8 cellular contexts compared by ENCODE assay signal in genomic region chrX:70452143-70452733, GRCh38. TPM values are rescaled to one million over a fixed set of nuclear protein-coding genes. Genes with fewer than 3 reads are reported as not detected.
DNase-seq lines count a peak whose midpoint lies in the region; ATAC-seq and TF ChIP-seq lines count a peak whose summit lies in the region.

No MANE protein-coding gene starts in this region.

- H3K4me3 ChIP-seq in fibroblast of pulmonary artery (replicated peaks; ENCODE audit: low read depth, low read length) (peak overlapping the region; percentile 54), neuron (ENCODE audit: low read length) (peak overlapping the region; percentile 57), aorta (ENCODE audit: low read length in 2 of 2) (peak overlapping the region; percentile 21 to 41)

- peak; percentile 61 for TF ChIP-seq CTCF in fibroblast of pulmonary artery (IDR thresholded peaks at IDR 0.05; ENCODE audit: low read length, missing control alignments)

- DNase-seq in SIG-M5 treated with dmso at 0.1 percent for 504 hours (lab: John Stamatoyannopoulos, UW; ENCODE audit: unreplicated experiment) (peak; percentile 40), SIG-M5 (lab: John Stamatoyannopoulos, UW) (no peak), NCI-H82 treated with DMSO at 0.1 percent for 48 hours (lab: John Stamatoyannopoulos, UW; ENCODE audit: unreplicated experiment) (peak; percentile 18), fibroblast of pulmonary artery (ENCODE audit: low read depth) (peak; percentile 44), aorta (peak; percentile 64 to 87)
- DNase-seq in activated T-helper 1 cell treated with anti-CD3 and anti-CD28 coated beads, Interleukin-12 subunit alpha, Interleukin-12 subunit beta, Interleukin-2, Interleukin-4 antibody, amounts not matched to agents 30 ng/mL and 10 ng/mL and 1 ng/mL, durations not matched to agents 14 hours and 24 hours and 36 hours (ENCODE audit: low spot score) = peak; percentile 26

- 1 to 17% methylated on average over 35 to 39 of the region's 39 CpGs for WGBS in aorta, 2 donors

- H3K4me3 Mint-ChIP-seq in activated T-helper 1 cell treated with anti-CD3 and anti-CD28 coated beads, Interleukin-12 subunit alpha, Interleukin-12 subunit beta, Interleukin-2, Interleukin-4 antibody, amounts not matched to agents 30 ng/mL and 10 ng/mL and 1 ng/mL, durations not matched to agents 14 hours and 24 hours and 36 hours = peak overlapping the region; percentile 93

- peaks cover 11% of the 10 kb centered on the region for H3K4me1 ChIP-seq in neuron (ENCODE audit: insufficient read depth, low read length)
- no peaks in the 10 kb centered on the region for H3K4me1 ChIP-seq in aorta (ENCODE audit: control insufficient read depth in 1 of 2, insufficient read depth in 2 of 2, low read length in 2 of 2)

- peaks cover 3% of the 10 kb centered on the region for H3K27me3 Mint-ChIP-seq in activated T-helper 1 cell treated with anti-CD3 and anti-CD28 coated beads, Interleukin-12 subunit alpha, Interleukin-12 subunit beta, Interleukin-2, Interleukin-4 antibody, amounts not matched to agents 30 ng/mL and 10 ng/mL and 1 ng/mL, durations not matched to agents 14 hours and 24 hours and 36 hours (ENCODE audit: insufficient read depth)

- intact Hi-C loops in activated T-helper 1 cell treated with anti-CD3 and anti-CD28 coated beads, Interleukin-12 subunit alpha, Interleukin-12 subunit beta, Interleukin-2, Interleukin-4 antibody, amounts not matched to agents 30 ng/mL and 10 ng/mL and 1 ng/mL, durations not matched to agents 14 hours and 24 hours and 36 hours (cut with micrococcal nuclease) = loop anchor here (1.0 to 10.0 kb wide), 6 partner anchors 102 to 837 kb away; partner anchors contain the start of genes EDA and FOXO4
- intact Hi-C loops in aorta (cut with DNase I) = loop anchor here in 1 of 2 donors (5.0 kb wide), 1 partner anchor 100 kb away; no protein-coding TSS in a partner anchor

- no peaks in the 10 kb centered on the region for H3K27me3 ChIP-seq in neuron (ENCODE audit: insufficient read depth, low read length)
- no peaks in the 10 kb centered on the region for H3K27me3 ChIP-seq in aorta (ENCODE audit: control insufficient read depth in 1 of 2, insufficient read depth in 2 of 2, low read length in 1 of 2)

- ATAC-seq in HG03103 (IDR thresholded peaks at IDR 0.05; ENCODE audit: low read depth, unreplicated experiment) (peak; percentile 46), aorta (ENCODE audit: low FRiP score) (peak; percentile 64)

- H3K9me3 ChIP-seq in neuron (ENCODE audit: low read length) (no peaks in the 10 kb centered on the region), aorta (ENCODE audit: control insufficient read depth, low read length) (no peaks in the 10 kb centered on the region)

- peak overlapping the region; percentile 89 for H3K27ac Mint-ChIP-seq in activated T-helper 1 cell treated with anti-CD3 and anti-CD28 coated beads, Interleukin-12 subunit alpha, Interleukin-12 subunit beta, Interleukin-2, Interleukin-4 antibody, amounts not matched to agents 30 ng/mL and 10 ng/mL and 1 ng/mL, durations not matched to agents 14 hours and 24 hours and 36 hours

- H3K36me3 ChIP-seq in neuron (ENCODE audit: insufficient read depth, low read length) (no peaks in the 10 kb centered on the region), aorta (ENCODE audit: control insufficient read depth in 1 of 2, insufficient read depth in 2 of 2, low read length in 1 of 2) (no peaks in the 10 kb centered on the region)

- no peak overlapping the region for H3K27ac ChIP-seq in aorta (ENCODE audit: low read depth in 1 of 2, low read length in 2 of 2)

- H2AFZ ChIP-seq in neuron (ENCODE audit: low read depth, low read length) = peak overlapping the region; percentile 68

- peaks cover 38% of the 10 kb centered on the region for H3K4me1 Mint-ChIP-seq in activated T-helper 1 cell treated with anti-CD3 and anti-CD28 coated beads, Interleukin-12 subunit alpha, Interleukin-12 subunit beta, Interleukin-2, Interleukin-4 antibody, amounts not matched to agents 30 ng/mL and 10 ng/mL and 1 ng/mL, durations not matched to agents 14 hours and 24 hours and 36 hours (ENCODE audit: low read depth)

- H3K36me3 Mint-ChIP-seq in activated T-helper 1 cell treated with anti-CD3 and anti-CD28 coated beads, Interleukin-12 subunit alpha, Interleukin-12 subunit beta, Interleukin-2, Interleukin-4 antibody, amounts not matched to agents 30 ng/mL and 10 ng/mL and 1 ng/mL, durations not matched to agents 14 hours and 24 hours and 36 hours (ENCODE audit: low read depth) = peaks cover 9% of the 10 kb centered on the region

- H3K9me3 Mint-ChIP-seq in activated T-helper 1 cell treated with anti-CD3 and anti-CD28 coated beads, Interleukin-12 subunit alpha, Interleukin-12 subunit beta, Interleukin-2, Interleukin-4 antibody, amounts not matched to agents 30 ng/mL and 10 ng/mL and 1 ng/mL, durations not matched to agents 14 hours and 24 hours and 36 hours = no peaks in the 10 kb centered on the region

RNA-seq across cellular contexts. Expression of gene DLG3, which starts 7.6 kb away (rescaled TPM):
- 41.5 and 43.5 TPM in 2 replicates for total RNA-seq in activated T-helper 1 cell treated with anti-CD3 and anti-CD28 coated beads, Interleukin-12 subunit alpha, Interleukin-12 subunit beta, Interleukin-2, Interleukin-4 antibody, amounts not matched to agents 30 ng/mL and 10 ng/mL and 1 ng/mL, durations not matched to agents 14 hours and 24 hours and 36 hours
- 10 to 100 TPM; 22.4 to 22.8 TPM for total RNA-seq in aorta
- 10 to 100 TPM; 16.1 to 17.2 TPM for polyA plus RNA-seq in aorta

RNA-seq across cellular contexts. Expression of gene GDPD2, which starts 29.1 kb away (rescaled TPM):
- 0.10 TPM in 1 of 2 replicates, not detected in the other for total RNA-seq in activated T-helper 1 cell treated with anti-CD3 and anti-CD28 coated beads, Interleukin-12 subunit alpha, Interleukin-12 subunit beta, Interleukin-2, Interleukin-4 antibody, amounts not matched to agents 30 ng/mL and 10 ng/mL and 1 ng/mL, durations not matched to agents 14 hours and 24 hours and 36 hours
- total RNA-seq in aorta = not detected
- 1 to 10 TPM in 1 of 2 donors, not detected in 1; 1.0 TPM for polyA plus RNA-seq in aorta
